ENCODE assay signal across 3 cellular contexts in the genomic region with DNA sequence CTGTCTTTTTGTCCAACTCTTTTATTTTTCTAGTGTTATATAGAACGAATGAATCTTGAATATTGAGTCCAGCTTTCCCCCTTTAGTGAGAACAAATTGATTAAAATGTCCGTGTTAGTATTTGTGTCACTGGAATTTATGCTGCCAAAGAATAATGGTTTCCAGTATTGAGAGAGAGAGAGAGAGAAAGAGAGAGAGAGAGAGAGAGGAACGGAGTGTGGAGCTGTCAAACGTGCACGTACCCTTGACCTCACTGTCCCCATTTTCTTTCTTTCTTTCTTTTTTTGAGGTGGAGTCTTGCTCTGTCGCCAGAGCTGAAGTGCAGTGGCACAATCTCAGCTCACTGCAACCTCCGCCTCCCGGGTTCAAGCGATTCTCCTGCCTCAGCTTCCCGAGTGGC.
A peak's percentile ranks its signal among the peaks of the same experiment; 100 is the strongest.
TF ChIP-seq lines count a peak whose summit lies in the region.

No MANE protein-coding gene starts in this region.

TF ChIP-seq in GM23338, 12 proteins besides CTCF, POLR2A, EP300 and RAD21:
- TF ChIP-seq, protein P1, sequence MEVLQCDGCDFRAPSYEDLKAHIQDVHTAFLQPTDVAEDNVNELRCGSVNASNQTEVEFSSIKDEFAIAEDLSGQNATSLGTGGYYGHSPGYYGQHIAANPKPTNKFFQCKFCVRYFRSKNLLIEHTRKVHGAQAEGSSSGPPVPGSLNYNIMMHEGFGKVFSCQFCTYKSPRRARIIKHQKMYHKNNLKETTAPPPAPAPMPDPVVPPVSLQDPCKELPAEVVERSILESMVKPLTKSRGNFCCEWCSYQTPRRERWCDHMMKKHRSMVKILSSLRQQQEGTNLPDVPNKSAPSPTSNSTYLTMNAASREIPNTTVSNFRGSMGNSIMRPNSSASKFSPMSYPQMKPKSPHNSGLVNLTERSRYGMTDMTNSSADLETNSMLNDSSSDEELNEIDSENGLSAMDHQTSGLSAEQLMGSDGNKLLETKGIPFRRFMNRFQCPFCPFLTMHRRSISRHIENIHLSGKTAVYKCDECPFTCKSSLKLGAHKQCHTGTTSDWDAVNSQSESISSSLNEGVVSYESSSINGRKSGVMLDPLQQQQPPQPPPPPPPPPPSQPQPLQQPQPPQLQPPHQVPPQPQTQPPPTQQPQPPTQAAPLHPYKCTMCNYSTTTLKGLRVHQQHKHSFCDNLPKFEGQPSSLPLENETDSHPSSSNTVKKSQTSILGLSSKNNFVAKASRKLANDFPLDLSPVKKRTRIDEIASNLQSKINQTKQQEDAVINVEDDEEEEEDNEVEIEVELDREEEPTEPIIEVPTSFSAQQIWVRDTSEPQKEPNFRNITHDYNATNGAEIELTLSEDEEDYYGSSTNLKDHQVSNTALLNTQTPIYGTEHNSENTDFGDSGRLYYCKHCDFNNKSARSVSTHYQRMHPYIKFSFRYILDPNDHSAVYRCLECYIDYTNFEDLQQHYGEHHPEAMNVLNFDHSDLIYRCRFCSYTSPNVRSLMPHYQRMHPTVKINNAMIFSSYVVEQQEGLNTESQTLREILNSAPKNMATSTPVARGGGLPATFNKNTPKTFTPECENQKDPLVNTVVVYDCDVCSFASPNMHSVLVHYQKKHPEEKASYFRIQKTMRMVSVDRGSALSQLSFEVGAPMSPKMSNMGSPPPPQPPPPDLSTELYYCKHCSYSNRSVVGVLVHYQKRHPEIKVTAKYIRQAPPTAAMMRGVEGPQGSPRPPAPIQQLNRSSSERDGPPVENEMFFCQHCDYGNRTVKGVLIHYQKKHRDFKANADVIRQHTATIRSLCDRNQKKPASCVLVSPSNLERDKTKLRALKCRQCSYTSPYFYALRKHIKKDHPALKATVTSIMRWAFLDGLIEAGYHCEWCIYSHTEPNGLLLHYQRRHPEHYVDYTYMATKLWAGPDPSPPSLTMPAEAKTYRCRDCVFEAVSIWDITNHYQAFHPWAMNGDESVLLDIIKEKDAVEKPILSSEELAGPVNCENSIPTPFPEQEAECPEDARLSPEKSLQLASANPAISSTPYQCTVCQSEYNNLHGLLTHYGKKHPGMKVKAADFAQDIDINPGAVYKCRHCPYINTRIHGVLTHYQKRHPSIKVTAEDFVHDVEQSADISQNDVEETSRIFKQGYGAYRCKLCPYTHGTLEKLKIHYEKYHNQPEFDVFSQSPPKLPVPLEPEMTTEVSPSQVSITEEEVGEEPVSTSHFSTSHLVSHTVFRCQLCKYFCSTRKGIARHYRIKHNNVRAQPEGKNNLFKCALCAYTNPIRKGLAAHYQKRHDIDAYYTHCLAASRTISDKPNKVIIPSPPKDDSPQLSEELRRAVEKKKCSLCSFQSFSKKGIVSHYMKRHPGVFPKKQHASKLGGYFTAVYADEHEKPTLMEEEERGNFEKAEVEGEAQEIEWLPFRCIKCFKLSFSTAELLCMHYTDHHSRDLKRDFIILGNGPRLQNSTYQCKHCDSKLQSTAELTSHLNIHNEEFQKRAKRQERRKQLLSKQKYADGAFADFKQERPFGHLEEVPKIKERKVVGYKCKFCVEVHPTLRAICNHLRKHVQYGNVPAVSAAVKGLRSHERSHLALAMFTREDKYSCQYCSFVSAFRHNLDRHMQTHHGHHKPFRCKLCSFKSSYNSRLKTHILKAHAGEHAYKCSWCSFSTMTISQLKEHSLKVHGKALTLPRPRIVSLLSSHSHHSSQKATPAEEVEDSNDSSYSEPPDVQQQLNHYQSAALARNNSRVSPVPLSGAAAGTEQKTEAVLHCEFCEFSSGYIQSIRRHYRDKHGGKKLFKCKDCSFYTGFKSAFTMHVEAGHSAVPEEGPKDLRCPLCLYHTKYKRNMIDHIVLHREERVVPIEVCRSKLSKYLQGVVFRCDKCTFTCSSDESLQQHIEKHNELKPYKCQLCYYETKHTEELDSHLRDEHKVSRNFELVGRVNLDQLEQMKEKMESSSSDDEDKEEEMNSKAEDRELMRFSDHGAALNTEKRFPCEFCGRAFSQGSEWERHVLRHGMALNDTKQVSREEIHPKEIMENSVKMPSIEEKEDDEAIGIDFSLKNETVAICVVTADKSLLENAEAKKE (CRISPR knock-in tag; IDR thresholded peaks at IDR 0.05), result no peak
- TF ChIP-seq, protein P2, sequence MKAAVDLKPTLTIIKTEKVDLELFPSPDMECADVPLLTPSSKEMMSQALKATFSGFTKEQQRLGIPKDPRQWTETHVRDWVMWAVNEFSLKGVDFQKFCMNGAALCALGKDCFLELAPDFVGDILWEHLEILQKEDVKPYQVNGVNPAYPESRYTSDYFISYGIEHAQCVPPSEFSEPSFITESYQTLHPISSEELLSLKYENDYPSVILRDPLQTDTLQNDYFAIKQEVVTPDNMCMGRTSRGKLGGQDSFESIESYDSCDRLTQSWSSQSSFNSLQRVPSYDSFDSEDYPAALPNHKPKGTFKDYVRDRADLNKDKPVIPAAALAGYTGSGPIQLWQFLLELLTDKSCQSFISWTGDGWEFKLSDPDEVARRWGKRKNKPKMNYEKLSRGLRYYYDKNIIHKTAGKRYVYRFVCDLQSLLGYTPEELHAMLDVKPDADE (IDR thresholded peaks at IDR 0.05), result no peak

TF ChIP-seq in HEK293, 187 proteins besides CTCF, POLR2A, EP300 and RAD21:
- TF ChIP-seq KLF8 (tag by site-specific recombination; IDR thresholded peaks at IDR 0.05), result no peak
- peak; percentile 93 for TF ChIP-seq ZNF596 (tag by site-specific recombination; IDR thresholded peaks at IDR 0.05)
- no peak for TF ChIP-seq SP7 (tag by site-specific recombination; IDR thresholded peaks at IDR 0.05)

TF ChIP-seq in HepG2, 621 proteins besides CTCF, POLR2A, EP300 and RAD21:
- no peak for TF ChIP-seq HDAC6 (IDR thresholded peaks at IDR 0.05; ENCODE audit: low read depth, low read length)
- TF ChIP-seq MAZ (IDR thresholded peaks at IDR 0.05; ENCODE audit: borderline replicate concordance, low read depth, low read length), result no peak
- TF ChIP-seq MAZ (CRISPR knock-in tag; IDR thresholded peaks at IDR 0.05; ENCODE audit: low read depth), result no peak
- no peak for TF ChIP-seq SYNCRIP (IDR thresholded peaks at IDR 0.05; ENCODE audit: insufficient read depth, low read depth, low read length)
- no peak for TF ChIP-seq ZNF20 (CRISPR knock-in tag; IDR thresholded peaks at IDR 0.05)
- TF ChIP-seq, protein P3, sequence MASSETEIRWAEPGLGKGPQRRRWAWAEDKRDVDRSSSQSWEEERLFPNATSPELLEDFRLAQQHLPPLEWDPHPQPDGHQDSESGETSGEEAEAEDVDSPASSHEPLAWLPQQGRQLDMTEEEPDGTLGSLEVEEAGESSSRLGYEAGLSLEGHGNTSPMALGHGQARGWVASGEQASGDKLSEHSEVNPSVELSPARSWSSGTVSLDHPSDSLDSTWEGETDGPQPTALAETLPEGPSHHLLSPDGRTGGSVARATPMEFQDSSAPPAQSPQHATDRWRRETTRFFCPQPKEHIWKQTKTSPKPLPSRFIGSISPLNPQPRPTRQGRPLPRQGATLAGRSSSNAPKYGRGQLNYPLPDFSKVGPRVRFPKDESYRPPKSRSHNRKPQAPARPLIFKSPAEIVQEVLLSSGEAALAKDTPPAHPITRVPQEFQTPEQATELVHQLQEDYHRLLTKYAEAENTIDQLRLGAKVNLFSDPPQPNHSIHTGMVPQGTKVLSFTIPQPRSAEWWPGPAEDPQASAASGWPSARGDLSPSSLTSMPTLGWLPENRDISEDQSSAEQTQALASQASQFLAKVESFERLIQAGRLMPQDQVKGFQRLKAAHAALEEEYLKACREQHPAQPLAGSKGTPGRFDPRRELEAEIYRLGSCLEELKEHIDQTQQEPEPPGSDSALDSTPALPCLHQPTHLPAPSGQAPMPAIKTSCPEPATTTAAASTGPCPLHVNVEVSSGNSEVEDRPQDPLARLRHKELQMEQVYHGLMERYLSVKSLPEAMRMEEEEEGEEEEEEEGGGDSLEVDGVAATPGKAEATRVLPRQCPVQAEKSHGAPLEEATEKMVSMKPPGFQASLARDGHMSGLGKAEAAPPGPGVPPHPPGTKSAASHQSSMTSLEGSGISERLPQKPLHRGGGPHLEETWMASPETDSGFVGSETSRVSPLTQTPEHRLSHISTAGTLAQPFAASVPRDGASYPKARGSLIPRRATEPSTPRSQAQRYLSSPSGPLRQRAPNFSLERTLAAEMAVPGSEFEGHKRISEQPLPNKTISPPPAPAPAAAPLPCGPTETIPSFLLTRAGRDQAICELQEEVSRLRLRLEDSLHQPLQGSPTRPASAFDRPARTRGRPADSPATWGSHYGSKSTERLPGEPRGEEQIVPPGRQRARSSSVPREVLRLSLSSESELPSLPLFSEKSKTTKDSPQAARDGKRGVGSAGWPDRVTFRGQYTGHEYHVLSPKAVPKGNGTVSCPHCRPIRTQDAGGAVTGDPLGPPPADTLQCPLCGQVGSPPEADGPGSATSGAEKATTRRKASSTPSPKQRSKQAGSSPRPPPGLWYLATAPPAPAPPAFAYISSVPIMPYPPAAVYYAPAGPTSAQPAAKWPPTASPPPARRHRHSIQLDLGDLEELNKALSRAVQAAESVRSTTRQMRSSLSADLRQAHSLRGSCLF (CRISPR knock-in tag; IDR thresholded peaks at IDR 0.05; ENCODE audit: borderline replicate concordance), result no peak
- TF ChIP-seq ZNF772 (CRISPR knock-in tag; IDR thresholded peaks at IDR 0.05), result no peak
- no peak for TF ChIP-seq FOXM1 (CRISPR knock-in tag; IDR thresholded peaks at IDR 0.05)
- no peak for TF ChIP-seq GATAD2A (CRISPR knock-in tag; IDR thresholded peaks at IDR 0.05)
- TF ChIP-seq, protein P4, sequence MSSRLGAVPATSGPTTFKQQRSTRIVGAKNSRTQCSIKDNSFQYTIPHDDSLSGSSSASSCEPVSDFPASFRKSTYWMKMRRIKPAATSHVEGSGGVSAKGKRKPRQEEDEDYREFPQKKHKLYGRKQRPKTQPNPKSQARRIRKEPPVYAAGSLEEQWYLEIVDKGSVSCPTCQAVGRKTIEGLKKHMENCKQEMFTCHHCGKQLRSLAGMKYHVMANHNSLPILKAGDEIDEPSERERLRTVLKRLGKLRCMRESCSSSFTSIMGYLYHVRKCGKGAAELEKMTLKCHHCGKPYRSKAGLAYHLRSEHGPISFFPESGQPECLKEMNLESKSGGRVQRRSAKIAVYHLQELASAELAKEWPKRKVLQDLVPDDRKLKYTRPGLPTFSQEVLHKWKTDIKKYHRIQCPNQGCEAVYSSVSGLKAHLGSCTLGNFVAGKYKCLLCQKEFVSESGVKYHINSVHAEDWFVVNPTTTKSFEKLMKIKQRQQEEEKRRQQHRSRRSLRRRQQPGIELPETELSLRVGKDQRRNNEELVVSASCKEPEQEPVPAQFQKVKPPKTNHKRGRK (CRISPR knock-in tag; IDR thresholded peaks at IDR 0.05), result no peak
- no peak for TF ChIP-seq MTF2 (CRISPR knock-in tag; IDR thresholded peaks at IDR 0.05; ENCODE audit: borderline replicate concordance)
- TF ChIP-seq, protein P5, sequence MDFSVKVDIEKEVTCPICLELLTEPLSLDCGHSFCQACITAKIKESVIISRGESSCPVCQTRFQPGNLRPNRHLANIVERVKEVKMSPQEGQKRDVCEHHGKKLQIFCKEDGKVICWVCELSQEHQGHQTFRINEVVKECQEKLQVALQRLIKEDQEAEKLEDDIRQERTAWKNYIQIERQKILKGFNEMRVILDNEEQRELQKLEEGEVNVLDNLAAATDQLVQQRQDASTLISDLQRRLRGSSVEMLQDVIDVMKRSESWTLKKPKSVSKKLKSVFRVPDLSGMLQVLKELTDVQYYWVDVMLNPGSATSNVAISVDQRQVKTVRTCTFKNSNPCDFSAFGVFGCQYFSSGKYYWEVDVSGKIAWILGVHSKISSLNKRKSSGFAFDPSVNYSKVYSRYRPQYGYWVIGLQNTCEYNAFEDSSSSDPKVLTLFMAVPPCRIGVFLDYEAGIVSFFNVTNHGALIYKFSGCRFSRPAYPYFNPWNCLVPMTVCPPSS (IDR thresholded peaks at IDR 0.05), result no peak
- no peak for TF ChIP-seq ZNF326 (CRISPR knock-in tag; IDR thresholded peaks at IDR 0.05; ENCODE audit: borderline replicate concordance)
- TF ChIP-seq, protein P6, sequence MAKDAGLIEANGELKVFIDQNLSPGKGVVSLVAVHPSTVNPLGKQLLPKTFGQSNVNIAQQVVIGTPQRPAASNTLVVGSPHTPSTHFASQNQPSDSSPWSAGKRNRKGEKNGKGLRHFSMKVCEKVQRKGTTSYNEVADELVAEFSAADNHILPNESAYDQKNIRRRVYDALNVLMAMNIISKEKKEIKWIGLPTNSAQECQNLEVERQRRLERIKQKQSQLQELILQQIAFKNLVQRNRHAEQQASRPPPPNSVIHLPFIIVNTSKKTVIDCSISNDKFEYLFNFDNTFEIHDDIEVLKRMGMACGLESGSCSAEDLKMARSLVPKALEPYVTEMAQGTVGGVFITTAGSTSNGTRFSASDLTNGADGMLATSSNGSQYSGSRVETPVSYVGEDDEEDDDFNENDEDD (CRISPR knock-in tag; IDR thresholded peaks at IDR 0.05; ENCODE audit: borderline replicate concordance), result no peak
- no peak for TF ChIP-seq FOXO1 (CRISPR knock-in tag; IDR thresholded peaks at IDR 0.05)
- TF ChIP-seq ZNF782 (CRISPR knock-in tag; IDR thresholded peaks at IDR 0.05; ENCODE audit: borderline replicate concordance), result no peak
- TF ChIP-seq ZNF790 (CRISPR knock-in tag; IDR thresholded peaks at IDR 0.05; ENCODE audit: borderline replicate concordance), result no peak
- no peak for TF ChIP-seq PHF8 (CRISPR knock-in tag; IDR thresholded peaks at IDR 0.05)
- no peak for TF ChIP-seq ZNF160 (CRISPR knock-in tag; IDR thresholded peaks at IDR 0.05)
- TF ChIP-seq MAFG (CRISPR knock-in tag; IDR thresholded peaks at IDR 0.05), result no peak
